Comparison of ENCODE assay signal across 23 cellular contexts in the genomic region with DNA sequence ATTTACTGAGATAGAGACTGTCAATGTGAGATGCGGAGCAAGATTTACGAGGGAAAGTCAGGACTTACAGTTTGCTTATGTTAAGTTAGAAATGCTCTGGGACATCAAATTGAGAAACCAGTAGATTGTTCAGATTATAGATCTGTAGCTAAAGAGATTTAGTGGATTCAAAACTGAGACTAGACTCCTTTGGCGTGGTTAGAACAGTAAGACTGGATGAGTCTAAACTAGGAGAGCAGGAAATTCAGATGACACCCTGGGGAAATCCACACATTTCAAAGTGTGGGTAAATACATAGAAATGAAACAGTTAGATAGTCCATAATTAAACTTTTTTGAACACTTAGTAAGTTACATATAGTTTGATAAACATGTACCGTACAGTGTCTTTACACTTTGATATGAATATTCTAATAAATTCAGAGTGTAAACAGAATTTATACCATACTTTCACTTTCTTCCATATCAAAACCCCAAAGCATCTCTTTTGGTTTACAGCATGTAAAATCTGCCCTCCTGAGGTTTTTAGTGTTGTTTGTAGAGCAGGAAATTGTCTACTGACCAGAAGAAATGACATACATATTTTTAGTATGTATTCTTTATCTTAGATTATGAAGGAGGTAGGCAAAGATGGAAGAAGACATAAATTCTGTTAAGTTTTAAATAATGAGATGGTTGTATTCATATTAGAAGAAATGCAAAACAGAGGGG.
DNase-seq lines count a peak whose midpoint lies in the region; ATAC-seq and TF ChIP-seq lines count a peak whose summit lies in the region.
"Had no signal": no experiment of that assay in that cellular context is flagged by ENCODE, and none has a peak within 500 bp of the region (broad histone marks: within the 10 kb centered on the region; RNA-seq: fewer than 3 reads in every experiment).

No MANE protein-coding gene starts in this region.

- H3K27me3 ChIP-seq in ACC112 (ENCODE audit: insufficient read depth, low read length) (peaks cover 46% of the 10 kb centered on the region), BLaER1 (no peaks in the 10 kb centered on the region), WERI-Rb-1 (ENCODE audit: insufficient read depth, low read depth, severe bottlenecking) (no peaks in the 10 kb centered on the region), osteoblast (ENCODE audit: insufficient read depth, low read length) (peaks cover 3% of the 10 kb centered on the region)
- H3K27me3 ChIP-seq: MG63 had no signal

- no peaks in the 10 kb centered on the region for H3K9me3 Mint-ChIP-seq in Calu3 (ENCODE audit: low read depth, unreplicated experiment)

- peak; percentile 19 for DNase-seq in WERI-Rb-1
- no peak for DNase-seq in osteoblast (ENCODE audit: insufficient read length, low spot score, missing footprints)
- no peak for DNase-seq in COLO829 (ENCODE audit: low spot score)
- DNase-seq in Calu3 = no peak
- DNase-seq: DMS53, GM23248, H7, KBM-7, MG63, NCI-H1105 treated with DMSO at 0.1 percent for 48 hours, NCI-H146, NCI-H1930, NCI-H2107, NCI-H524, NCI-H748 treated with DMSO at 0.1 percent for 48 hours, SHP77 had no signal

- H3K9me3 ChIP-seq in BLaER1 (no peaks in the 10 kb centered on the region), WERI-Rb-1 (ENCODE audit: severe bottlenecking) (no peaks in the 10 kb centered on the region), osteoblast (ENCODE audit: low read depth, low read length) (no peaks in the 10 kb centered on the region)
- H3K9me3 ChIP-seq: MG63 had no signal

- H3K4me3 Mint-ChIP-seq in Calu3 (ENCODE audit: low read depth, unreplicated experiment) = no peak overlapping the region
- H3K4me3 Mint-ChIP-seq: B cell had no signal

- intact Hi-C loops in Calu3 (cut with micrococcal nuclease; ENCODE audit: unreplicated experiment) = no loop called here

- no peaks in the 10 kb centered on the region for H3K79me2 ChIP-seq in ACC112 (ENCODE audit: control insufficient read depth, insufficient read depth, low read length, unreplicated experiment)
- no peaks in the 10 kb centered on the region for H3K79me2 ChIP-seq in osteoblast (ENCODE audit: insufficient read depth, low read length)

- H3K4me1 ChIP-seq in ACC112 (ENCODE audit: control insufficient read depth, insufficient read depth, low read length, unreplicated experiment) (no peaks in the 10 kb centered on the region), BLaER1 (peaks cover 22% of the 10 kb centered on the region), osteoblast (ENCODE audit: insufficient read depth, low read length) (no peaks in the 10 kb centered on the region)

- TF ChIP-seq CTCF in WERI-Rb-1 (IDR thresholded peaks at IDR 0.05; ENCODE audit: low read depth, low read length) (no peak), osteoblast (IDR thresholded peaks at IDR 0.05; ENCODE audit: extremely low read depth, low read depth, low read length) (no peak), Calu3 (IDR thresholded peaks at IDR 0.05; ENCODE audit: unreplicated experiment) (no peak)

- H3K4me3 ChIP-seq in ACC112 (ENCODE audit: low read depth, low read length) = peak overlapping the region; percentile 26; the same call in 1 of the 2 replicates
- no peak overlapping the region for H3K4me3 ChIP-seq in BLaER1
- no peak overlapping the region for H3K4me3 ChIP-seq in WERI-Rb-1 (ENCODE audit: low read depth, low read length)
- peak overlapping the region; percentile 39 for H3K4me3 ChIP-seq in osteoblast (ENCODE audit: insufficient read depth, low read length)
- H3K4me3 ChIP-seq: GM23248, MG63 had no signal

- H3K36me3 ChIP-seq in ACC112 (ENCODE audit: insufficient read depth, low read length) = no peaks in the 10 kb centered on the region
- H3K36me3 ChIP-seq in BLaER1 = no peaks in the 10 kb centered on the region
- no peaks in the 10 kb centered on the region for H3K36me3 ChIP-seq in WERI-Rb-1
- H3K36me3 ChIP-seq in osteoblast (ENCODE audit: insufficient read depth, low read length) = no peaks in the 10 kb centered on the region
- H3K36me3 ChIP-seq: MG63 had no signal

- peaks cover 4% of the 10 kb centered on the region for H3K27me3 Mint-ChIP-seq in Calu3 (ENCODE audit: unreplicated experiment)

- H3K27ac Mint-ChIP-seq in Calu3 (ENCODE audit: unreplicated experiment) = no peak overlapping the region
- H3K27ac Mint-ChIP-seq: B cell had no signal

- peak overlapping the region; percentile 64 for H3K4me2 ChIP-seq in BLaER1
- peak overlapping the region; percentile 53 for H3K4me2 ChIP-seq in osteoblast (ENCODE audit: insufficient read depth, low read length)

- no peak for ATAC-seq in GM18867 (IDR thresholded peaks at IDR 0.05; ENCODE audit: unreplicated experiment)
- ATAC-seq: HepG2, Panc1 had no signal

- no peaks in the 10 kb centered on the region for H3K4me1 Mint-ChIP-seq in Calu3 (ENCODE audit: low read depth, unreplicated experiment)
- H3K4me1 Mint-ChIP-seq: B cell had no signal

- H4K20me1 ChIP-seq in BLaER1 (no peaks in the 10 kb centered on the region), osteoblast (ENCODE audit: insufficient read depth, low read length) (no peaks in the 10 kb centered on the region)

- H3K27ac ChIP-seq in ACC112 (ENCODE audit: low read depth, low read length) (no peak overlapping the region), BLaER1 (peak overlapping the region; percentile 19; the same call in 1 of the 2 replicates), WERI-Rb-1 (no peak overlapping the region), osteoblast (ENCODE audit: low read depth, low read length) (no peak overlapping the region)
- H3K27ac ChIP-seq: GM23248, RWPE1 had no signal

- CTCF ChIA-PET in Calu3 (lab: Charles Lee) = no interaction called here

- no TSS peak for BruUV-seq in Calu3 (replicated peaks; lab: Mats Ljungman, UMichigan)

- H2AFZ ChIP-seq in ACC112 (ENCODE audit: low read length, unreplicated experiment) (peak overlapping the region; percentile 20), osteoblast (ENCODE audit: low read length) (no peak overlapping the region)
- H2AFZ ChIP-seq: GM23248 had no signal

- no peak overlapping the region for H3K9ac ChIP-seq in BLaER1
- H3K9ac ChIP-seq: GM23248 had no signal

- H3K36me3 Mint-ChIP-seq in Calu3 (ENCODE audit: insufficient read depth, unreplicated experiment) = no peaks in the 10 kb centered on the region

Comparison
In these comparisons a context has a peak if more than half of its experiments do, and no peak if none do; other contexts are left out.
1. H3K4me3 ChIP-seq: peak in ACC112 (single experiment) and osteoblast (single experiment); none in BLaER1 (single experiment) and WERI-Rb-1 (single experiment).